In genomic region chr2:162221064-162221463, GRCh38 we compare ENCODE assay signal across 8 cellular contexts. TPM values are rescaled to one million over a fixed set of nuclear protein-coding genes. Genes with fewer than 3 reads are reported as not detected.
DNase-seq lines count a peak whose midpoint lies in the region; ATAC-seq and TF ChIP-seq lines count a peak whose summit lies in the region.

No MANE protein-coding gene starts in this region.

- POLR2A ChIA-PET in PC-9 (lab: Charles Lee; ENCODE audit: unreplicated experiment): no interaction called here

- ATAC-seq in GM18907 (IDR thresholded peaks at IDR 0.05; ENCODE audit: unreplicated experiment): peak; percentile 95
- peak; percentile 82 for ATAC-seq in HG03103 (IDR thresholded peaks at IDR 0.05; ENCODE audit: low read depth, unreplicated experiment)
- ATAC-seq in foreskin keratinocyte: peak; percentile 88
- ATAC-seq in omental fat pad (ENCODE audit: low FRiP score): peak; percentile 54

- H2AFZ ChIP-seq in PC-9: no peak overlapping the region

- no peak overlapping the region for H3K4me3 ChIP-seq in PC-9

- H3K4me1 Mint-ChIP-seq in type B pancreatic cell (ENCODE audit: unreplicated experiment): no peaks in the 10 kb centered on the region

- H3K79me2 ChIP-seq in PC-9 (ENCODE audit: low read depth): no peaks in the 10 kb centered on the region

- H3K4me2 ChIP-seq in PC-9: no peak overlapping the region

- no peaks in the 10 kb centered on the region for H3F3A ChIP-seq in PC-9 (ENCODE audit: insufficient read depth, low read depth)

- peak; percentile 71 for DNase-seq in Ammon's horn (ENCODE audit: low spot score)
- peak in 1 of 2 experiments; percentile 41 for DNase-seq in PC-9
- DNase-seq in activated T-helper 1 cell treated with Interleukin-2 at 50 U/mL for 16 hours (ENCODE audit: low read depth): peak; percentile 40
- peak in 1 of 2 donors; percentile 44 for DNase-seq in foreskin keratinocyte
- peak; percentile 69 for DNase-seq in omental fat pad (ENCODE audit: low spot score)
- DNase-seq in type B pancreatic cell (ENCODE audit: extremely low spot score, unreplicated experiment): no peak

- intact Hi-C loops in PC-9 (cut with micrococcal nuclease; ENCODE audit: unreplicated experiment): loop anchor here (1.0 to 5.0 kb wide), 3 partner anchors 23 to 77 kb away; partner anchors contain the start of gene GCG

- no peak overlapping the region for H3K4me3 Mint-ChIP-seq in type B pancreatic cell

- H3K4me1 ChIP-seq in PC-9 (replicated peaks; ENCODE audit: insufficient read depth) (no peaks in the 10 kb centered on the region), foreskin keratinocyte (no peaks in the 10 kb centered on the region)

- no peaks in the 10 kb centered on the region for H3K36me3 ChIP-seq in PC-9 (ENCODE audit: low read depth)

- H3K36me3 Mint-ChIP-seq in type B pancreatic cell: peaks cover 4% of the 10 kb centered on the region

- H3K9me2 ChIP-seq in PC-9 (ENCODE audit: insufficient read depth): no peaks in the 10 kb centered on the region

- CTCF ChIA-PET in PC-9 (lab: Charles Lee): interaction anchor here (2.5 kb wide), 1 partner anchor 77 kb away, joined by 26 read pairs; no protein-coding TSS in a partner anchor

- peak; percentile 66 for TF ChIP-seq CTCF in PC-9 (conservative IDR thresholded peaks at IDR 0.05)
- TF ChIP-seq CTCF in foreskin keratinocyte (conservative IDR thresholded peaks at IDR 0.05): peak; percentile 91
- peak in 1 of 3 donors; percentile 68 for TF ChIP-seq CTCF in omental fat pad (IDR thresholded peaks at IDR 0.05)
- peak; percentile 84 for TF ChIP-seq CTCF in type B pancreatic cell (conservative IDR thresholded peaks at IDR 0.05)

- no peaks in the 10 kb centered on the region for H3K9me3 Mint-ChIP-seq in type B pancreatic cell

- BruUV-seq in PC-9 (replicated peaks; lab: Mats Ljungman, UMichigan): no TSS peak

- H3K27me3 ChIP-seq in PC-9 (ENCODE audit: insufficient read depth, low read depth) (no peaks in the 10 kb centered on the region), foreskin keratinocyte (no peaks in the 10 kb centered on the region)

- no peaks in the 10 kb centered on the region for H3K9me3 ChIP-seq in PC-9 (ENCODE audit: insufficient read depth, low read depth)

- no peak overlapping the region for H3K27ac Mint-ChIP-seq in type B pancreatic cell

- H3K27ac ChIP-seq in PC-9 (no peak overlapping the region), foreskin keratinocyte (no peak overlapping the region)

- no peaks in the 10 kb centered on the region for H4K20me1 ChIP-seq in PC-9 (ENCODE audit: insufficient read depth)

- H3K27me3 Mint-ChIP-seq in type B pancreatic cell: no peaks in the 10 kb centered on the region

RNA-seq across cellular contexts. Expression of gene FAP, which starts 22.2 kb away (rescaled TPM):
- not detected in 2 replicates for total RNA-seq in PC-9 (2021)
- total RNA-seq in foreskin keratinocyte: 1.2 and 3.0 TPM in 2 replicates
- 0.40 and 1.7 TPM in 2 replicates for polyA plus RNA-seq in foreskin keratinocyte
- 10 to 100 TPM in 2 of 4 donors, 1 to 10 TPM in 2; 2.8 to 20.5 (median 9.1) TPM for total RNA-seq in omental fat pad
- 0.71 and 27.3 TPM in 2 replicates for total RNA-seq in type B pancreatic cell (ENCODE audit: low replicate concordance)
